1 cellular context compared by ENCODE assay signal in genomic region chr11:119686483-119686882, GRCh38.
TF ChIP-seq lines count a peak whose summit lies in the region.

No MANE protein-coding gene starts in this region.

TF ChIP-seq in GM23338, 12 proteins besides CTCF, POLR2A, EP300 and RAD21 (continued from another document):
- no peak for TF ChIP-seq ZNF462 (CRISPR knock-in tag; IDR thresholded peaks at IDR 0.05)
- no peak for TF ChIP-seq JUNB (IDR thresholded peaks at IDR 0.05; ENCODE audit: unreplicated experiment)
- TF ChIP-seq REST (IDR thresholded peaks at IDR 0.05; ENCODE audit: unreplicated experiment) = no peak
